Comparison of ENCODE assay signal across 16 cellular contexts in the genomic region with DNA sequence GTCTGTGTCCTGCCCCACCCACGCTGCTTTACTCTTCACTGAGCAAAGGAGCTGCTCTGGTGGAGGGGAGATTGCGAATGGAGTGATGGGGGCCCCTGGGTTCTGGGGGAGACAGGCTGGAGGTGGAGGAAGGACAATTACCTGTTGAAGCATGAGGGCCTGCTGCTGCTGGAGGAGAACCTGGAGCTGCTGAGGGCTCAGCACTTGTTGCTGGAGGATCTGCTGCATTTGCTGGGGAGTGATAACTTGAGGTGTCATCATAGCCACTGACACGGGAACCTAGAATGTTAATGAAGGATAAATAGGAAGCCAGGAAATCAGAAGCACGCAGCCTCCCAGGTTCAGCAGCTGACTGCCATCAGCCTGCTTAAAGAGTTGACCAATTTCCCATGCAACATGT.
A peak's percentile ranks its signal among the peaks of the same experiment; 100 is the strongest.
DNase-seq lines count a peak whose midpoint lies in the region; ATAC-seq, FAIRE-seq and TF ChIP-seq lines count a peak whose summit lies in the region.
"Had no signal": no experiment of that assay in that cellular context is flagged by ENCODE, and none has a peak within 500 bp of the region (broad histone marks: within the 10 kb centered on the region; RNA-seq: fewer than 3 reads in every experiment).

No MANE protein-coding gene starts in this region.

- no peaks in the 10 kb centered on the region for H3K36me3 ChIP-seq in vagina

- H3K9me3 ChIP-seq in vagina: no peaks in the 10 kb centered on the region
- H3K9me3 ChIP-seq: psoas muscle had no signal

- H3K4me1 ChIP-seq in vagina: peaks cover 98% of the 10 kb centered on the region

- H3K27ac ChIP-seq in vagina: peak overlapping the region; percentile 10
- H3K27ac ChIP-seq: psoas muscle had no signal

- DNase-seq in natural killer cell: no peak
- no peak for DNase-seq in natural killer cell treated with Interleukin-12 subunit alpha and Interleukin-12 subunit beta and Interleukin-15 and Interleukin-18, amount 100 ng/mL, for 72 hours (ENCODE audit: low spot score)
- DNase-seq in activated naive CD4-positive, alpha-beta T cell treated with anti-CD3 and anti-CD28 coated beads, Interleukin-2, amount 50 U/mL, for 72 hours (ENCODE audit: low spot score in 2 of 2): no peak
- no peak for DNase-seq in naive B cell
- no peak for DNase-seq in vagina (ENCODE audit: extremely low spot score in 2 of 2)
- DNase-seq in activated CD8-positive, alpha-beta memory T cell treated with anti-CD3 and anti-CD28 coated beads, Interleukin-2, amount 50 U/mL, for 48 hours: no peak
- no peak for DNase-seq in frontal cortex (ENCODE audit: low spot score in 2 of 2)
- DNase-seq: activated T-cell treated with anti-CD3 and anti-CD28 coated beads, Interleukin-2, amount 50 U/mL, for 1 hour; kidney; psoas muscle; stimulated activated CD4-positive, alpha-beta T cell treated with anti-CD3 and anti-CD28 coated beads, Interleukin-12 subunit alpha, Interleukin-12 subunit beta, amount 100 ng/mL, for 4 hours had no signal

- H3K27me3 Mint-ChIP-seq in natural killer cell (ENCODE audit: low read depth in 2 of 2) (no peaks in the 10 kb centered on the region), naive B cell (no peaks in the 10 kb centered on the region)
- no peaks in the 10 kb centered on the region for H3K27me3 Mint-ChIP-seq in natural killer cell treated with Interleukin-12 subunit alpha and Interleukin-12 subunit beta and Interleukin-15 and Interleukin-18, amount 100 ng/mL, for 72 hours
- H3K27me3 Mint-ChIP-seq: dendritic cell treated with granulocyte-macrophage colony-stimulating factor and Interleukin-4, amounts not matched to agents 40 ng/mL and 50 ng/mL, for 4 days had no signal

- TF ChIP-seq POLR2A in vagina (IDR thresholded peaks at IDR 0.05): no peak

- no peak for FAIRE-seq in frontal cortex (lab: Jason Lieb, UNC)
- FAIRE-seq: astrocyte, kidney, RCC 7860 had no signal

- H3K27ac Mint-ChIP-seq in natural killer cell (peak overlapping the region; percentile 18 to 34), naive B cell (peak overlapping the region in 5 of 6 donors; percentile 10 to 94 (median 32))
- H3K27ac Mint-ChIP-seq in natural killer cell treated with Interleukin-12 subunit alpha and Interleukin-12 subunit beta and Interleukin-15 and Interleukin-18, amount 100 ng/mL, for 72 hours: peak overlapping the region in 1 of 2 donors; percentile 8
- H3K27ac Mint-ChIP-seq in activated naive CD4-positive, alpha-beta T cell treated with anti-CD3 and anti-CD28 coated beads, Interleukin-2, amount 50 U/mL, for 72 hours: peak overlapping the region; percentile 60 to 63
- H3K27ac Mint-ChIP-seq: dendritic cell treated with granulocyte-macrophage colony-stimulating factor and Interleukin-4, amounts not matched to agents 40 ng/mL and 50 ng/mL, for 4 days had no signal

- no peak for ATAC-seq in natural killer cell
- ATAC-seq in natural killer cell treated with Interleukin-12 subunit alpha and Interleukin-12 subunit beta and Interleukin-15 and Interleukin-18, amount 100 ng/mL, for 72 hours: no peak
- no peak for ATAC-seq in activated naive CD4-positive, alpha-beta T cell treated with anti-CD3 and anti-CD28 coated beads, Interleukin-2, amount 50 U/mL, for 72 hours
- ATAC-seq in naive B cell (ENCODE audit: low read depth in 2 of 2): no peak
- no peak for ATAC-seq in GM18867 (IDR thresholded peaks at IDR 0.05; ENCODE audit: unreplicated experiment)
- ATAC-seq: esophagus mucosa had no signal

- H3K4me3 Mint-ChIP-seq in natural killer cell: no peak overlapping the region
- no peak overlapping the region for H3K4me3 Mint-ChIP-seq in natural killer cell treated with Interleukin-12 subunit alpha and Interleukin-12 subunit beta and Interleukin-15 and Interleukin-18, amount 100 ng/mL, for 72 hours
- H3K4me3 Mint-ChIP-seq in naive B cell: peak overlapping the region in 3 of 8 donors; percentile 4 to 56 (median 18)
- H3K4me3 Mint-ChIP-seq: dendritic cell treated with granulocyte-macrophage colony-stimulating factor and Interleukin-4, amounts not matched to agents 40 ng/mL and 50 ng/mL, for 4 days had no signal

- H3K9me3 Mint-ChIP-seq in natural killer cell (no peaks in the 10 kb centered on the region), naive B cell (no peaks in the 10 kb centered on the region)
- H3K9me3 Mint-ChIP-seq in natural killer cell treated with Interleukin-12 subunit alpha and Interleukin-12 subunit beta and Interleukin-15 and Interleukin-18, amount 100 ng/mL, for 72 hours: no peaks in the 10 kb centered on the region
- no peaks in the 10 kb centered on the region for H3K9me3 Mint-ChIP-seq in activated naive CD4-positive, alpha-beta T cell treated with anti-CD3 and anti-CD28 coated beads, Interleukin-2, amount 50 U/mL, for 72 hours
- H3K9me3 Mint-ChIP-seq: dendritic cell treated with granulocyte-macrophage colony-stimulating factor and Interleukin-4, amounts not matched to agents 40 ng/mL and 50 ng/mL, for 4 days had no signal

- no peak for TF ChIP-seq CTCF in natural killer cell (IDR thresholded peaks at IDR 0.05)
- TF ChIP-seq CTCF in vagina (IDR thresholded peaks at IDR 0.05): no peak

- no peaks in the 10 kb centered on the region for H3K27me3 ChIP-seq in vagina

- peaks cover 65 to 81% of the 10 kb centered on the region in 2 donors for H3K4me1 Mint-ChIP-seq in natural killer cell
- peaks cover 55 to 79% of the 10 kb centered on the region in 2 donors for H3K4me1 Mint-ChIP-seq in natural killer cell treated with Interleukin-12 subunit alpha and Interleukin-12 subunit beta and Interleukin-15 and Interleukin-18, amount 100 ng/mL, for 72 hours (ENCODE audit: low read depth in 2 of 2)
- H3K4me1 Mint-ChIP-seq in naive B cell: peaks cover 73 to 95% (median 94%) of the 10 kb centered on the region in 3 donors

- intact Hi-C loops in natural killer cell (cut with micrococcal nuclease) (no loop called here), vagina (cut with DNase I) (no loop called here)

- no peaks in the 10 kb centered on the region for H3K36me3 Mint-ChIP-seq in natural killer cell
- H3K36me3 Mint-ChIP-seq in natural killer cell treated with Interleukin-12 subunit alpha and Interleukin-12 subunit beta and Interleukin-15 and Interleukin-18, amount 100 ng/mL, for 72 hours: peaks cover 9% of the 10 kb centered on the region
- H3K36me3 Mint-ChIP-seq in activated naive CD4-positive, alpha-beta T cell treated with anti-CD3 and anti-CD28 coated beads, Interleukin-2, amount 50 U/mL, for 72 hours: peaks cover 31 to 43% of the 10 kb centered on the region in 2 donors
- peaks cover 23 to 40% of the 10 kb centered on the region in 2 donors for H3K36me3 Mint-ChIP-seq in naive B cell

- no peak overlapping the region for H3K4me3 ChIP-seq in vagina
- H3K4me3 ChIP-seq: psoas muscle had no signal
